In genomic region chr10:103676851-103677417, GRCh38 we compare ENCODE assay signal across 10 cellular contexts.
DNase-seq lines count a peak whose midpoint lies in the region; ATAC-seq and TF ChIP-seq lines count a peak whose summit lies in the region.
"Had no signal": no experiment of that assay in that cellular context is flagged by ENCODE, and none has a peak within 500 bp of the region (broad histone marks: within the 10 kb centered on the region; RNA-seq: fewer than 3 reads in every experiment).

No MANE protein-coding gene starts in this region.

- H3K4me1 ChIP-seq in CD4-positive, CD25-positive, alpha-beta regulatory T cell (ENCODE audit: control insufficient read depth, insufficient read depth, low read length, poor library complexity, severe bottlenecking): peaks cover 20% of the 10 kb centered on the region
- H3K4me1 ChIP-seq in cardiac muscle cell (ENCODE audit: low read depth): peaks cover 4% of the 10 kb centered on the region
- peaks cover 16% of the 10 kb centered on the region for H3K4me1 ChIP-seq in rectal smooth muscle tissue (ENCODE audit: control insufficient read depth, insufficient read depth, low read length)
- H3K4me1 ChIP-seq in PC-3 (ENCODE audit: insufficient read depth, low read length): no peaks in the 10 kb centered on the region

- H3K27ac Mint-ChIP-seq in CD4-positive, CD25-positive, alpha-beta regulatory T cell: peak overlapping the region; percentile 32 to 99 (median 98)
- H3K27ac Mint-ChIP-seq in activated T-helper 17 cell treated with anti-CD3 and anti-CD28 coated beads, Interleukin-2, amount 50 U/mL, for 72 hours: no peak overlapping the region

- no peaks in the 10 kb centered on the region for H3K36me3 Mint-ChIP-seq in CD4-positive, CD25-positive, alpha-beta regulatory T cell
- H3K36me3 Mint-ChIP-seq in activated T-helper 17 cell treated with anti-CD3 and anti-CD28 coated beads, Interleukin-2, amount 50 U/mL, for 72 hours (ENCODE audit: low read depth): no peaks in the 10 kb centered on the region

- TF ChIP-seq CTCF in cardiac muscle cell (IDR thresholded peaks at IDR 0.05; ENCODE audit: low read depth, low read length): no peak
- TF ChIP-seq CTCF in PC-3 (conservative IDR thresholded peaks at IDR 0.05; ENCODE audit: low read depth, low read length): no peak

- CTCF ChIA-PET in PC-3 (lab: Charles Lee): no interaction called here

- ATAC-seq in CD4-positive, CD25-positive, alpha-beta regulatory T cell (ENCODE audit: low read depth in 2 of 2): no peak
- ATAC-seq in activated T-helper 17 cell treated with anti-CD3 and anti-CD28 coated beads, Interleukin-2, amount 50 U/mL, for 72 hours (replicated peaks): no peak
- ATAC-seq in PC-3 (no peak), HG03565 (IDR thresholded peaks at IDR 0.05; ENCODE audit: unreplicated experiment) (no peak), HG02870 (IDR thresholded peaks at IDR 0.05; ENCODE audit: unreplicated experiment) (no peak)

- H3K27me3 Mint-ChIP-seq in CD4-positive, CD25-positive, alpha-beta regulatory T cell: no peaks in the 10 kb centered on the region
- no peaks in the 10 kb centered on the region for H3K27me3 Mint-ChIP-seq in activated T-helper 17 cell treated with anti-CD3 and anti-CD28 coated beads, Interleukin-2, amount 50 U/mL, for 72 hours

- intact Hi-C loops in PC-3 (cut with micrococcal nuclease): no loop called here

- no peaks in the 10 kb centered on the region for H3K36me3 ChIP-seq in CD4-positive, CD25-positive, alpha-beta regulatory T cell (ENCODE audit: control insufficient read depth, insufficient read depth, low read length)
- H3K36me3 ChIP-seq in cardiac muscle cell (no peaks in the 10 kb centered on the region), rectal smooth muscle tissue (ENCODE audit: control insufficient read depth, insufficient read depth, low read length) (no peaks in the 10 kb centered on the region), PC-3 (ENCODE audit: low read depth, low read length) (no peaks in the 10 kb centered on the region)

- no peak overlapping the region for H3K4me2 ChIP-seq in PC-3 (ENCODE audit: low read length)

- H3F3A ChIP-seq in PC-3 (ENCODE audit: low read length, unreplicated experiment): no peaks in the 10 kb centered on the region

- H3K9ac ChIP-seq in rectal smooth muscle tissue (ENCODE audit: low read length) (no peak overlapping the region), PC-3 (ENCODE audit: low read length) (no peak overlapping the region)

- H4K20me1 ChIP-seq in PC-3 (ENCODE audit: low read length): no peaks in the 10 kb centered on the region

- no peak for DNase-seq in CD4-positive, CD25-positive, alpha-beta regulatory T cell
- DNase-seq in cardiac muscle cell (ENCODE audit: low read depth in 1 of 2, low spot score in 1 of 2) (peak in 1 of 2 donors; percentile 95), PC-3 (no peak), NCI-H446 (lab: John Stamatoyannopoulos, UW) (no peak)
- DNase-seq: GF-D8, MM.1S had no signal

- H3K9me3 Mint-ChIP-seq in CD4-positive, CD25-positive, alpha-beta regulatory T cell: peaks cover 0 to 2% (median 0%) of the 10 kb centered on the region in 7 donors
- H3K9me3 Mint-ChIP-seq in activated T-helper 17 cell treated with anti-CD3 and anti-CD28 coated beads, Interleukin-2, amount 50 U/mL, for 72 hours: no peaks in the 10 kb centered on the region

- peak overlapping the region; percentile 90 for H3K27ac ChIP-seq in CD4-positive, CD25-positive, alpha-beta regulatory T cell (ENCODE audit: insufficient read depth, low read length, poor library complexity, severe bottlenecking)
- H3K27ac ChIP-seq in cardiac muscle cell: peak overlapping the region; percentile 8
- peak overlapping the region; percentile 70 for H3K27ac ChIP-seq in rectal smooth muscle tissue (ENCODE audit: low read depth, low read length)
- no peak overlapping the region for H3K27ac ChIP-seq in PC-3 (ENCODE audit: low read length)

- H3K4me3 ChIP-seq in CD4-positive, CD25-positive, alpha-beta regulatory T cell (ENCODE audit: low read depth, low read length): no peak overlapping the region
- H3K4me3 ChIP-seq in cardiac muscle cell (no peak overlapping the region), rectal smooth muscle tissue (ENCODE audit: low read length) (peak overlapping the region; percentile 29), PC-3 (ENCODE audit: low read length) (no peak overlapping the region)

- H3K27me3 ChIP-seq in CD4-positive, CD25-positive, alpha-beta regulatory T cell (ENCODE audit: control insufficient read depth, insufficient read depth, low read length): no peaks in the 10 kb centered on the region
- H3K27me3 ChIP-seq in cardiac muscle cell (no peaks in the 10 kb centered on the region), rectal smooth muscle tissue (ENCODE audit: control insufficient read depth, insufficient read depth, low read length) (no peaks in the 10 kb centered on the region), PC-3 (ENCODE audit: low read length) (no peaks in the 10 kb centered on the region)

- no peaks in the 10 kb centered on the region for H3K9me3 ChIP-seq in CD4-positive, CD25-positive, alpha-beta regulatory T cell (ENCODE audit: control insufficient read depth in 2 of 2, low read length in 2 of 2)
- H3K9me3 ChIP-seq in cardiac muscle cell (ENCODE audit: low read depth) (no peaks in the 10 kb centered on the region), PC-3 (ENCODE audit: low read length) (no peaks in the 10 kb centered on the region)

- POLR2A ChIA-PET in PC-3 (lab: Charles Lee; ENCODE audit: unreplicated experiment): no interaction called here

- H3K9me2 ChIP-seq in PC-3 (replicated peaks; ENCODE audit: low read length): no peaks in the 10 kb centered on the region

- no peaks in the 10 kb centered on the region for H3K79me2 ChIP-seq in PC-3 (ENCODE audit: low read length)

- H3K4me1 Mint-ChIP-seq in CD4-positive, CD25-positive, alpha-beta regulatory T cell: peaks cover 0 to 25% (median 10%) of the 10 kb centered on the region in 4 donors
- no peaks in the 10 kb centered on the region for H3K4me1 Mint-ChIP-seq in activated T-helper 17 cell treated with anti-CD3 and anti-CD28 coated beads, Interleukin-2, amount 50 U/mL, for 72 hours

- BruUV-seq in PC-3 (replicated peaks; lab: Mats Ljungman, UMichigan): no TSS peak

- H2AFZ ChIP-seq in PC-3 (ENCODE audit: low read length): no peak overlapping the region

- peak overlapping the region in 3 of 4 donors; percentile 16 to 77 (median 26) for H3K4me3 Mint-ChIP-seq in CD4-positive, CD25-positive, alpha-beta regulatory T cell
- H3K4me3 Mint-ChIP-seq in activated T-helper 17 cell treated with anti-CD3 and anti-CD28 coated beads, Interleukin-2, amount 50 U/mL, for 72 hours: peak overlapping the region; percentile 88
